In genomic region chr6:148943451-148943850, GRCh38 we compare ENCODE assay signal across 36 cellular contexts.
A peak's percentile ranks its signal among the peaks of the same experiment; 100 is the strongest.
DNase-seq lines count a peak whose midpoint lies in the region; ATAC-seq and TF ChIP-seq lines count a peak whose summit lies in the region.
"Had no signal": no experiment of that assay in that cellular context is flagged by ENCODE, and none has a peak within 500 bp of the region (broad histone marks: within the 10 kb centered on the region; RNA-seq: fewer than 3 reads in every experiment).

No MANE protein-coding gene starts in this region.

- H3K4me3 Mint-ChIP-seq in activated T-helper 17 cell treated with anti-CD3 and anti-CD28 coated beads, Interleukin-2, amount 50 U/mL, for 72 hours = no peak overlapping the region
- H3K4me3 Mint-ChIP-seq in activated CD4-positive, alpha-beta T cell treated with anti-CD3 and anti-CD28 coated beads, Interleukin-2, amount 10 ng/mL, durations not matched to agents 7 days and 5 days = no peak overlapping the region
- H3K4me3 Mint-ChIP-seq: activated naive CD8-positive, alpha-beta T cell treated with anti-CD3 and anti-CD28 coated beads, Interleukin-2, amount 10 ng/mL, durations not matched to agents 7 days and 5 days; CD4-positive, alpha-beta T cell; effector memory CD8-positive, alpha-beta T cell; HFFc6; neural progenitor cell; stimulated activated naive CD8-positive, alpha-beta T cell treated with anti-CD3 and anti-CD28 coated beads, Interleukin-15, Interleukin-2, amounts not matched to agents 100 ng/mL and 50 ng/mL, for 24 hours had no signal

- H3K4me3 ChIP-seq in AG09309 (ENCODE audit: control insufficient read depth, low read depth, low read length) (no peak overlapping the region), choroid plexus epithelial cell (ENCODE audit: low read depth, low read length) (no peak overlapping the region), mesenchymal stem cell (ENCODE audit: insufficient read depth in 1 of 2, low read depth in 1 of 2, low read length in 2 of 2) (no peak overlapping the region)
- H3K4me3 ChIP-seq: colonic mucosa, GM12878, neural progenitor cell, right atrium auricular region, spleen, testis had no signal

- H3K14ac ChIP-seq in mesenchymal stem cell (ENCODE audit: low read length in 2 of 2) = no peak overlapping the region

- H2BK120ac ChIP-seq in mesenchymal stem cell (ENCODE audit: low read depth, low read length) = no peak overlapping the region

- H4K91ac ChIP-seq in mesenchymal stem cell (ENCODE audit: low read length) = no peak overlapping the region

- H3K9me3 ChIP-seq in mesenchymal stem cell (ENCODE audit: control insufficient read depth, low read length) = no peaks in the 10 kb centered on the region
- H3K9me3 ChIP-seq: colonic mucosa, right atrium auricular region, spleen, testis had no signal

- H3K4ac ChIP-seq in mesenchymal stem cell (ENCODE audit: low read depth in 1 of 2, low read length in 2 of 2) = no peak overlapping the region

- H3K36me3 Mint-ChIP-seq in activated T-helper 17 cell treated with anti-CD3 and anti-CD28 coated beads, Interleukin-2, amount 50 U/mL, for 72 hours (ENCODE audit: low read depth) = peaks cover 8% of the 10 kb centered on the region
- H3K36me3 Mint-ChIP-seq in activated CD4-positive, alpha-beta T cell treated with anti-CD3 and anti-CD28 coated beads, Interleukin-2, amount 10 ng/mL, durations not matched to agents 7 days and 5 days (ENCODE audit: low read depth) = no peaks in the 10 kb centered on the region
- H3K36me3 Mint-ChIP-seq: activated naive CD8-positive, alpha-beta T cell treated with anti-CD3 and anti-CD28 coated beads, Interleukin-2, amount 10 ng/mL, durations not matched to agents 7 days and 5 days had no signal

- H3K4me1 ChIP-seq in mesenchymal stem cell (ENCODE audit: control insufficient read depth, insufficient read depth, low read depth, low read length) = peaks cover 1% of the 10 kb centered on the region
- H3K4me1 ChIP-seq: colonic mucosa, right atrium auricular region, testis had no signal

- no peak overlapping the region for H3K4me2 ChIP-seq in mesenchymal stem cell (ENCODE audit: low read length, poor library complexity, severe bottlenecking)
- H3K4me2 ChIP-seq: neural progenitor cell had no signal

- H3K79me1 ChIP-seq in mesenchymal stem cell (replicated peaks; ENCODE audit: low read length, poor library complexity, severe bottlenecking) = no peaks in the 10 kb centered on the region

- H2BK12ac ChIP-seq in mesenchymal stem cell (ENCODE audit: low read length in 2 of 2) = no peak overlapping the region

- H3K27me3 Mint-ChIP-seq in activated T-helper 17 cell treated with anti-CD3 and anti-CD28 coated beads, Interleukin-2, amount 50 U/mL, for 72 hours = no peaks in the 10 kb centered on the region
- peaks cover 8% of the 10 kb centered on the region for H3K27me3 Mint-ChIP-seq in activated CD4-positive, alpha-beta T cell treated with anti-CD3 and anti-CD28 coated beads, Interleukin-2, amount 10 ng/mL, durations not matched to agents 7 days and 5 days
- H3K27me3 Mint-ChIP-seq: effector memory CD8-positive, alpha-beta T cell; stimulated activated naive CD8-positive, alpha-beta T cell treated with anti-CD3 and anti-CD28 coated beads, Interleukin-15, Interleukin-2, amounts not matched to agents 100 ng/mL and 50 ng/mL, for 24 hours had no signal

- no peak overlapping the region for H3K9ac ChIP-seq in mesenchymal stem cell (ENCODE audit: low read length)
- H3K9ac ChIP-seq: neural progenitor cell had no signal

- no CpG with 5 or more reads among the region's 1 CpG for WGBS in mesenchymal stem cell

- peaks cover 4% of the 10 kb centered on the region for H3K4me1 Mint-ChIP-seq in activated T-helper 17 cell treated with anti-CD3 and anti-CD28 coated beads, Interleukin-2, amount 50 U/mL, for 72 hours
- no peaks in the 10 kb centered on the region for H3K4me1 Mint-ChIP-seq in activated CD4-positive, alpha-beta T cell treated with anti-CD3 and anti-CD28 coated beads, Interleukin-2, amount 10 ng/mL, durations not matched to agents 7 days and 5 days

- CTCF ChIA-PET in activated CD4-positive, alpha-beta T cell treated with anti-CD3 and anti-CD28 coated beads, Interleukin-2, amount 10 ng/mL, durations not matched to agents 7 days and 5 days (lab: Charles Lee) = no interaction called here

- DNase-seq in AG09309 (ENCODE audit: low read depth) = peak; percentile 17
- peak; percentile 62 for DNase-seq in choroid plexus epithelial cell (ENCODE audit: low read depth)
- peak; percentile 8 for DNase-seq in mesenchymal stem cell
- no peak for DNase-seq in activated CD4-positive, alpha-beta T cell treated with anti-CD3 and anti-CD28 coated beads, Interleukin-2, amount 10 ng/mL, durations not matched to agents 7 days and 5 days
- DNase-seq in effector CD8-positive, alpha-beta T cell (lab: John Stamatoyannopoulos, UW) = no peak
- DNase-seq in middle frontal gyrus (ENCODE audit: extremely low spot score, low spot score) = no peak
- DNase-seq: 8988T; activated CD4-positive, alpha-beta T cell treated with anti-CD3 and anti-CD28 coated beads for 48 hours; activated gamma-delta T cell; activated naive CD8-positive, alpha-beta T cell treated with anti-CD3 and anti-CD28 coated beads, Interleukin-2, amount 10 ng/mL, durations not matched to agents 7 days and 5 days; activated T-cell treated with anti-CD3 and anti-CD28 coated beads, Interleukin-2, amount 50 U/mL, for 1 hour; CD4-positive, alpha-beta T cell; colonic mucosa; effector memory CD8-positive, alpha-beta T cell; HFFc6; hippocampal formation; left cardiac atrium; mammary epithelial cell; NCI-H146; NCI-H446; NCI-H748 treated with DMSO at 0.1 percent for 48 hours; posterior cingulate gyrus; SHP77 treated with DMSO at 0.1 percent for 48 hours; spleen; stimulated activated CD4-positive, alpha-beta T cell treated with anti-CD3 and anti-CD28 coated beads, Interleukin-2, amount 100 ng/mL, for 24 hours; stimulated activated CD8-positive, alpha-beta memory T cell treated with anti-CD3 and anti-CD28 coated beads, Interleukin-4, amount 100 ng/mL, for 48 hours; T-helper 9 cell; testis had no signal

- POLR2A ChIA-PET in activated CD4-positive, alpha-beta T cell treated with anti-CD3 and anti-CD28 coated beads, Interleukin-2, amount 10 ng/mL, durations not matched to agents 7 days and 5 days (lab: Charles Lee) = no interaction called here

- no peak overlapping the region for H3K27ac ChIP-seq in mesenchymal stem cell (ENCODE audit: low read length, poor library complexity, severe bottlenecking)
- H3K27ac ChIP-seq: colonic mucosa, neural progenitor cell, right atrium auricular region, spleen, testis, VCaP had no signal

- no peaks in the 10 kb centered on the region for H3K27me3 ChIP-seq in mesenchymal stem cell (ENCODE audit: control insufficient read depth in 1 of 2, insufficient read depth in 1 of 2, low read length in 2 of 2)
- H3K27me3 ChIP-seq: colonic mucosa, neural progenitor cell, right atrium auricular region, spleen, testis had no signal

- peak; percentile 46; the same call in 1 of the 3 replicates for ATAC-seq in SK-N-SH treated with all-trans-retinoic acid at 6 μM for 48 hours
- ATAC-seq in activated T-helper 17 cell treated with anti-CD3 and anti-CD28 coated beads, Interleukin-2, amount 50 U/mL, for 72 hours (replicated peaks) = no peak
- ATAC-seq: effector memory CD8-positive, alpha-beta T cell; GM12878; left cardiac atrium; Panc1 had no signal

- H4K8ac ChIP-seq in mesenchymal stem cell (ENCODE audit: low read length) = no peak overlapping the region

- H2BK5ac ChIP-seq in mesenchymal stem cell (ENCODE audit: low read depth, low read length, poor library complexity, severe bottlenecking) = no peak overlapping the region

- no peak overlapping the region for H3K27ac Mint-ChIP-seq in activated T-helper 17 cell treated with anti-CD3 and anti-CD28 coated beads, Interleukin-2, amount 50 U/mL, for 72 hours
- no peak overlapping the region for H3K27ac Mint-ChIP-seq in activated CD4-positive, alpha-beta T cell treated with anti-CD3 and anti-CD28 coated beads, Interleukin-2, amount 10 ng/mL, durations not matched to agents 7 days and 5 days
- H3K27ac Mint-ChIP-seq: activated naive CD8-positive, alpha-beta T cell treated with anti-CD3 and anti-CD28 coated beads, Interleukin-2, amount 10 ng/mL, durations not matched to agents 7 days and 5 days; CD4-positive, alpha-beta T cell; effector memory CD8-positive, alpha-beta T cell; HFFc6; neural progenitor cell; stimulated activated naive CD8-positive, alpha-beta T cell treated with anti-CD3 and anti-CD28 coated beads, Interleukin-15, Interleukin-2, amounts not matched to agents 100 ng/mL and 50 ng/mL, for 24 hours had no signal

- no peak overlapping the region for H3K18ac ChIP-seq in mesenchymal stem cell (ENCODE audit: low read depth in 1 of 2, low read length in 2 of 2)

- H3K36me3 ChIP-seq in mesenchymal stem cell (ENCODE audit: control insufficient read depth in 1 of 2, insufficient read depth in 2 of 2, low read depth in 1 of 2, low read length in 2 of 2) = peaks cover 0 to 7% of the 10 kb centered on the region in 2 experiments
- H3K36me3 ChIP-seq: colonic mucosa, neural progenitor cell, right atrium auricular region had no signal

- no peak overlapping the region for H2AFZ ChIP-seq in mesenchymal stem cell (ENCODE audit: low read depth, low read length)
- H2AFZ ChIP-seq: neural progenitor cell had no signal

- no peaks in the 10 kb centered on the region for H3K9me3 Mint-ChIP-seq in activated T-helper 17 cell treated with anti-CD3 and anti-CD28 coated beads, Interleukin-2, amount 50 U/mL, for 72 hours
- no peaks in the 10 kb centered on the region for H3K9me3 Mint-ChIP-seq in activated CD4-positive, alpha-beta T cell treated with anti-CD3 and anti-CD28 coated beads, Interleukin-2, amount 10 ng/mL, durations not matched to agents 7 days and 5 days
- H3K9me3 Mint-ChIP-seq: activated naive CD8-positive, alpha-beta T cell treated with anti-CD3 and anti-CD28 coated beads, Interleukin-2, amount 10 ng/mL, durations not matched to agents 7 days and 5 days; CD4-positive, alpha-beta T cell; effector memory CD8-positive, alpha-beta T cell; HFFc6; neural progenitor cell; stimulated activated naive CD8-positive, alpha-beta T cell treated with anti-CD3 and anti-CD28 coated beads, Interleukin-15, Interleukin-2, amounts not matched to agents 100 ng/mL and 50 ng/mL, for 24 hours had no signal

- TF ChIP-seq CTCF in AG09309 (IDR thresholded peaks at IDR 0.05; ENCODE audit: control insufficient read depth, insufficient read depth, low read depth, low read length, missing control alignments) (no peak), choroid plexus epithelial cell (conservative IDR thresholded peaks at IDR 0.05; ENCODE audit: low read depth, low read length) (no peak)

- H2BK15ac ChIP-seq in mesenchymal stem cell (ENCODE audit: low read depth, poor library complexity, severe bottlenecking) = no peak overlapping the region

- H2AK5ac ChIP-seq in mesenchymal stem cell (ENCODE audit: low read length, severe bottlenecking) = no peak overlapping the region

- no peak overlapping the region for H3K23ac ChIP-seq in mesenchymal stem cell (ENCODE audit: low read length in 2 of 2)

TF ChIP-seq in SK-N-SH treated with all-trans-retinoic acid at 6 μM for 48 hours, 23 proteins besides CTCF, POLR2A, EP300 and RAD21 (continues in another document):
- no peak for TF ChIP-seq ZNF8 (CRISPR knock-in tag; IDR thresholded peaks at IDR 0.05)

Comparison
In these comparisons a context has a peak if more than half of its experiments do, and no peak if none do; other contexts are left out.
1. DNase-seq: peak in AG09309 (single experiment), choroid plexus epithelial cell (single experiment) and mesenchymal stem cell (single experiment); none in activated CD4-positive, alpha-beta T cell treated with anti-CD3 and anti-CD28 coated beads, Interleukin-2, amount 10 ng/mL, durations not matched to agents 7 days and 5 days (single experiment), effector CD8-positive, alpha-beta T cell (single experiment) and middle frontal gyrus (single experiment).